In the genomic region with DNA sequence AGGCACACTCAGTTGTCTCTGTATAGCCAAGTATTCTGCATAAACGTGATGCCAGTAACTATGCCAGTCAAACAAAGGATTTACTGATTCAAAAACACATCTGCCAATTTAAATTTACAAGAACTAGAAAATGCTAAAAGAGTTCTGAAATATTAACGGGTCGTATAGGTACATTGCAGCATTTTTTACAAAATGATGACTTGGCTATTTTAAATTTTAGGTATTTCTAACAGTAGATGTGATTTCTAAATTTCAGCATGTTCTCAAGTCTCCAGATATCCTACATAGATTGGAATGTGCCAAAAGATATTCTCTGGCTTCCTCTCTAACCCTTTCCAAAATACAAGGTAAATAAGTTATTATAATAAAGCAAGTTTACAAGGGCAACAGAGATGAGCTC, we compare ENCODE assay signal across 10 cellular contexts.
"Had no signal": no experiment of that assay in that cellular context is flagged by ENCODE, and none has a peak within 500 bp of the region (broad histone marks: within the 10 kb centered on the region; RNA-seq: fewer than 3 reads in every experiment).

No MANE protein-coding gene starts in this region.

- H3K27ac ChIP-seq: GM23248, HL-60, KMS-11 had no signal

- H3K9ac ChIP-seq: GM23248, KMS-11 had no signal

- FAIRE-seq: H54, HTR-8/SVneo had no signal

- H3K4me3 ChIP-seq: GM23248 had no signal

- H2AFZ ChIP-seq: GM23248 had no signal

- DNase-seq: GM23248, GOT3, H9, HCEC 1CT, Kasumi-1, KBM-7 had no signal

- H3K4me2 ChIP-seq: KMS-11 had no signal
